ENCODE assay signal across 8 cellular contexts in the genomic region with DNA sequence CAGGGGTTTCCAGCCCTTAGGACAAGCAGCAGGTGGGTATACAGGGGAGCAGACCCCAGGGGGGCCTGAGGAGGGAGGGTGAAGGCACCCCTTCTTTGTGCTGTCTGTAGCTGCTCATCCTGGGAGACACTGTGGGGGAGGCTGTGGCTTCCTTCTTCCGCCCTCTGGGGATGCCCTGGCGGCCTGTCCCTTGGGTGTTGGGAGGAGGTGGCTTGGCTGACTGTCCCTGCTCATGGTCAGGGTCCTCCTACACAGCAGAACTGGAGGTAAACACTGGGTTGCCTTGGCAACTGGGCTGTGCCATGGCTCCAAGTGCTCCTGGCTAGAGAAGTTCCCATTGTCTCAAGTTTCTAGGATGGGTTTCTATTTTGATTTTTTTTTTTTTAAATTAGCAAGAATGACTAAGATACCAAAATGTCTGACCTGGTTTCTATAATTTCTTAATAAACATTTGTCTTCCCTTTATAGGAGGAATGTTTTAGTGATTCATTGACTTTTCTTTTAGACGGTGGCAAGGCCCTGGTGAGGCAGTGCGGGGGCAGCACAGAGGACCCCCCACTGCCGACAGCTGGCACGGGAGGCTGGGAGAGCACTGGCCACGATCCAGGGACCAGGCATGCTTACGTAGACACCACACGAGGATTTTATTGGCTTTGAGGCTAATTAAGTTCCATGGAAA. TPM values are rescaled to one million over a fixed set of nuclear protein-coding genes. Genes with fewer than 3 reads are reported as not detected.
DNase-seq lines count a peak whose midpoint lies in the region; ATAC-seq, FAIRE-seq and TF ChIP-seq lines count a peak whose summit lies in the region.

No MANE protein-coding gene starts in this region.

- DNase-seq in AG20443 (ENCODE audit: low spot score) = peak; percentile 86
- DNase-seq in dorsolateral prefrontal cortex = peak in 5 of 10 donors; percentile 51 to 79 (median 65)
- peak; percentile 43 for DNase-seq in urothelium cell line (ENCODE audit: low spot score)

- ATAC-seq in GM18868 (IDR thresholded peaks at IDR 0.05; ENCODE audit: unreplicated experiment) (peak; percentile 60), HG03342 (IDR thresholded peaks at IDR 0.05; ENCODE audit: unreplicated experiment) (peak; percentile 53), SK-N-SH treated with all-trans-retinoic acid at 6 μM for 48 hours (peak; percentile 85), GM21367 (IDR thresholded peaks at IDR 0.05; ENCODE audit: unreplicated experiment) (no peak)

- TF ChIP-seq CTCF in dorsolateral prefrontal cortex (IDR thresholded peaks at IDR 0.05 in 54 of 56, conservative IDR thresholded peaks at IDR 0.05 in 2 of 56; ENCODE audit: low read depth in 1 of 56, partially characterized antibody in 56 of 56) = no peak

- H3K4me3 ChIP-seq in dorsolateral prefrontal cortex = peak overlapping the region in 37 of 59 donors; percentile 0 to 53 (median 26)
- peak overlapping the region in 1 of 2 donors; percentile 23 for H3K4me3 ChIP-seq in muscle layer of colon (ENCODE audit: low read depth in 1 of 2, low read length in 2 of 2)

- H3K4me1 ChIP-seq in muscle layer of colon (ENCODE audit: insufficient read depth, low read length) = peaks cover 85% of the 10 kb centered on the region

- intact Hi-C loops in dorsolateral prefrontal cortex (cut with DNase I) = loop anchor here in 1 of 2 donors (5.0 kb wide), 1 partner anchor 33 kb away; no protein-coding TSS in a partner anchor

- no peak for FAIRE-seq in urothelium cell line (lab: Jason Lieb, UNC)

- H3K36me3 ChIP-seq in muscle layer of colon (ENCODE audit: insufficient read depth, low read length) = no peaks in the 10 kb centered on the region

- H3K9me3 ChIP-seq in muscle layer of colon (ENCODE audit: low read length) = no peaks in the 10 kb centered on the region

- H3K9ac ChIP-seq in muscle layer of colon (ENCODE audit: low read length) = no peak overlapping the region

- H3K27ac ChIP-seq in dorsolateral prefrontal cortex (peak overlapping the region; percentile 59 to 100 (median 89)), muscle layer of colon (ENCODE audit: low read depth, low read length) (peak overlapping the region; percentile 63)

- H3K27me3 ChIP-seq in dorsolateral prefrontal cortex = no peaks in the 10 kb centered on the region
- H3K27me3 ChIP-seq in muscle layer of colon (ENCODE audit: control insufficient read depth in 1 of 2, insufficient read depth in 2 of 2, low read length in 2 of 2) = no peaks in the 10 kb centered on the region

TF ChIP-seq in SK-N-SH treated with all-trans-retinoic acid at 6 μM for 48 hours, 23 proteins besides CTCF, POLR2A, EP300 and RAD21:
- TF ChIP-seq GLIS3 (CRISPR knock-in tag; IDR thresholded peaks at IDR 0.05) (no peak), PATZ1 (CRISPR knock-in tag; IDR thresholded peaks at IDR 0.05; ENCODE audit: borderline replicate concordance) (peak; percentile 63; the same call in 1 of the 2 replicates), ISL1 (CRISPR knock-in tag; IDR thresholded peaks at IDR 0.05) (no peak)

RNA-seq across cellular contexts. Expression of gene KLF13, which starts 12.4 kb away (rescaled TPM):
- 100 to 1,000 TPM in 101 of 120 experiments, 10 to 100 TPM in 19; 73.4 to 179 (median 116) TPM for total RNA-seq in dorsolateral prefrontal cortex
